ENCODE assay signal across 10 cellular contexts in genomic region chr10:43403911-43404674, GRCh38. TPM values are rescaled to one million over a fixed set of nuclear protein-coding genes. Genes with fewer than 3 reads are reported as not detected.
DNase-seq lines count a peak whose midpoint lies in the region; ATAC-seq, FAIRE-seq and TF ChIP-seq lines count a peak whose summit lies in the region.
"Had no signal": no experiment of that assay in that cellular context is flagged by ENCODE, and none has a peak within 500 bp of the region (broad histone marks: within the 10 kb centered on the region; RNA-seq: fewer than 3 reads in every experiment).

No MANE protein-coding gene starts in this region.

- no peak overlapping the region for H2AFZ ChIP-seq in Loucy (ENCODE audit: low read length)
- no peak overlapping the region for H2AFZ ChIP-seq in K562 (ENCODE audit: low read depth, low read length)

- H3K9me2 ChIP-seq in Loucy (replicated peaks; ENCODE audit: low read depth, low read length): no peaks in the 10 kb centered on the region

- H3K4me3 Mint-ChIP-seq in osteocyte (ENCODE audit: unreplicated experiment): no peak overlapping the region

- H3K27me3 Mint-ChIP-seq in osteocyte (ENCODE audit: unreplicated experiment): no peaks in the 10 kb centered on the region

- no peak for TF ChIP-seq RAD21 in K562 (CRISPR knock-in tag; conservative IDR thresholded peaks at IDR 0.05 in 1 of 2, IDR thresholded peaks at IDR 0.05 in 1 of 2)

- no peak for TF ChIP-seq CTCF in Loucy (conservative IDR thresholded peaks at IDR 0.05; ENCODE audit: low read length)
- TF ChIP-seq CTCF in K562 (IDR thresholded peaks at IDR 0.05 in 2 of 3, conservative IDR thresholded peaks at IDR 0.05 in 1 of 3; ENCODE audit: insufficient read depth in 2 of 3, low read depth in 1 of 3, low read length in 3 of 3): no peak
- TF ChIP-seq CTCF in osteocyte (IDR thresholded peaks at IDR 0.05): no peak
- TF ChIP-seq CTCF in tibial artery (IDR thresholded peaks at IDR 0.05): no peak

- peaks cover 3% of the 10 kb centered on the region; the same call in 1 of the 2 replicates for H3F3A ChIP-seq in Loucy (ENCODE audit: low read depth)

- H3K4me1 ChIP-seq in Loucy (ENCODE audit: insufficient read depth, low read length, poor library complexity, severe bottlenecking): peaks cover 63% of the 10 kb centered on the region
- H3K4me1 ChIP-seq in K562 (replicated peaks in 1 of 2; ENCODE audit: control insufficient read depth in 2 of 2, insufficient read depth in 2 of 2, low read length in 2 of 2): peaks cover 41 to 51% of the 10 kb centered on the region in 2 experiments
- H3K4me1 ChIP-seq in tibial artery: peaks cover 0 to 78% (median 56%) of the 10 kb centered on the region in 4 donors

- H3K9me1 ChIP-seq in K562 (ENCODE audit: control insufficient read depth, insufficient read depth, low read length): peaks cover 4% of the 10 kb centered on the region

- ATAC-seq in K562: no peak

- H3K27ac ChIP-seq in K562 (ENCODE audit: extremely low read depth, low read depth, low read length) (peak overlapping the region; percentile 54), tibial artery (no peak overlapping the region)

- POLR2A ChIA-PET in K562 (lab: Yijun Ruan, JAX): interaction anchor here (0.5 to 1.7 kb wide), 7 partner anchors 10 to 48 kb away, joined by 3 to 6 read pairs (median 4); partner anchors contain the start of gene ZNF487

- H4K20me1 ChIP-seq in Loucy (ENCODE audit: insufficient read depth, low read length, poor library complexity, severe bottlenecking) (peaks cover 91% of the 10 kb centered on the region), K562 (replicated peaks; ENCODE audit: control insufficient read depth, insufficient read depth, low read length) (peaks cover 70% of the 10 kb centered on the region)

- H3K27me3 ChIP-seq in Loucy (ENCODE audit: insufficient read depth, low read length, poor library complexity, severe bottlenecking) (peaks cover 3% of the 10 kb centered on the region), K562 (ENCODE audit: control insufficient read depth in 2 of 2, insufficient read depth in 2 of 2, low read length in 2 of 2) (no peaks in the 10 kb centered on the region), tibial artery (no peaks in the 10 kb centered on the region)

- 10% methylated on average over 13 of the region's 13 CpGs for WGBS in K562 (ENCODE audit: insufficient coverage, low coverage, missing lambda C conversion rate)

- DNase-seq in EL (peak; percentile 40), K562 (ENCODE audit: extremely low read depth in 1 of 4, low spot score in 3 of 4) (peak in 1 of 4 experiments; percentile 12), osteocyte (ENCODE audit: extremely low spot score, unreplicated experiment) (no peak), NCI-H446 (lab: John Stamatoyannopoulos, UW) (no peak), SW 1271 (lab: John Stamatoyannopoulos, UW) (no peak), tibial artery (no peak), RKO (ENCODE audit: low spot score) (no peak)
- DNase-seq: foreskin melanocyte had no signal

- no TSS peak for BruUV-seq in K562 (replicated peaks; lab: Mats Ljungman, UMichigan)

- H3K79me2 ChIP-seq in Loucy (ENCODE audit: insufficient read depth, low read length) (peaks cover 97% of the 10 kb centered on the region), K562 (ENCODE audit: control insufficient read depth, insufficient read depth, low read length) (peaks cover 99% of the 10 kb centered on the region)

- no peaks in the 10 kb centered on the region for H3K9me3 ChIP-seq in Loucy (ENCODE audit: insufficient read depth, low read depth, low read length)
- H3K9me3 ChIP-seq in K562 (replicated peaks; ENCODE audit: control insufficient read depth, insufficient read depth, low read depth, low read length): no peaks in the 10 kb centered on the region
- no peaks in the 10 kb centered on the region for H3K9me3 ChIP-seq in tibial artery

- H3K9me3 Mint-ChIP-seq in osteocyte (ENCODE audit: unreplicated experiment): no peaks in the 10 kb centered on the region

- CTCF ChIA-PET in K562 (lab: Yijun Ruan, JAX; ENCODE audit: low intra/inter-chr PET ratio): no interaction called here

- H3K9ac ChIP-seq in Loucy (ENCODE audit: low read depth, low read length, poor library complexity, severe bottlenecking): peak overlapping the region; percentile 94
- H3K9ac ChIP-seq in K562 (ENCODE audit: insufficient read depth in 1 of 2, low read depth in 2 of 2, low read length in 2 of 2): peak overlapping the region; percentile 83 to 91

- in situ Hi-C loops in K562 (cut with MboI): no loop called here

- peaks cover 66% of the 10 kb centered on the region for H3K4me1 Mint-ChIP-seq in osteocyte (ENCODE audit: unreplicated experiment)

- no peak for FAIRE-seq in K562 (lab: Jason Lieb, UNC)

- H3K27ac Mint-ChIP-seq in osteocyte (ENCODE audit: unreplicated experiment): peak overlapping the region; percentile 27

- TF ChIP-seq POLR2A in K562 (conservative IDR thresholded peaks at IDR 0.05): no peak; the same call in 1 of the 2 replicates

- H3K36me3 ChIP-seq in Loucy (ENCODE audit: insufficient read depth, low read length) (peaks cover 15% of the 10 kb centered on the region), K562 (ENCODE audit: control insufficient read depth, insufficient read depth, low read length) (peaks cover 68% of the 10 kb centered on the region), tibial artery (peaks cover 0 to 12% (median 0%) of the 10 kb centered on the region in 3 donors)

- no peak for TF ChIP-seq EP300 in K562 (IDR thresholded peaks at IDR 0.05; ENCODE audit: low read length)

- H3K4me3 ChIP-seq in Loucy (ENCODE audit: low read length, poor library complexity, severe bottlenecking) (peak overlapping the region; percentile 98), K562 (peak overlapping the region; percentile 82), tibial artery (no peak overlapping the region)

- H3K4me2 ChIP-seq in Loucy (ENCODE audit: low read depth, low read length, poor library complexity, severe bottlenecking) (peak overlapping the region; percentile 91), K562 (ENCODE audit: insufficient read depth, low read length) (peak overlapping the region; percentile 84)

- intact Hi-C loops in K562 (cut with micrococcal nuclease) (no loop called here), tibial artery (cut with DNase I; ENCODE audit: low total_unique reads) (no loop called here)

- peaks cover 13% of the 10 kb centered on the region for H3K36me3 Mint-ChIP-seq in osteocyte (ENCODE audit: unreplicated experiment)

RNA-seq across cellular contexts. Expression of gene HNRNPF, which starts 4.9 kb away (rescaled TPM):
- 85.6 and 109 TPM in 2 replicates for total RNA-seq in K562 (2011; cell fraction: chromatin; rRNA removed; ENCODE audit: low replicate concordance)
- 72.0 and 75.3 TPM in 2 replicates for total RNA-seq in K562 (2011; cell fraction: nucleolus; rRNA removed)
- total RNA-seq in K562 (2011; cell fraction: nucleoplasm; rRNA removed): 72.8 and 78.1 TPM in 2 replicates
- total RNA-seq in K562 (2014; rRNA removed) (475 and 482 TPM in 2 replicates), K562 (2014; rRNA removed; fragmentation: Illumina TruSeq; extraction: Trizol) (350 and 367 TPM in 2 replicates), K562 (2015; rRNA removed; fragmentation: Illumina TruSeq; extraction: Trizol) (425 and 438 TPM in 2 replicates), K562 (2021) (436 and 489 TPM in 2 replicates), osteocyte (189 and 200 TPM in 2 replicates)
- polyA plus RNA-seq in K562 (2011; rRNA removed) (331 and 341 TPM in 2 replicates), K562 (2014; fragmentation: Illumina TruSeq; extraction: Trizol) (450 and 461 TPM in 2 replicates), K562 (2014; fragmentation: Nextera tagmentation; extraction: Ambion mirVana) (100 to 1,000 TPM; 192 to 289 TPM), K562 (2014; rRNA removed) (390 and 416 TPM in 2 replicates)
- 281 and 294 TPM in 2 replicates for polyA plus RNA-seq in K562 (2011; cell fraction: cytosol; rRNA removed)
- 122 and 160 TPM in 2 replicates for polyA plus RNA-seq in K562 (2011; cell fraction: nucleus; rRNA removed)
- polyA plus RNA-seq in K562 (2012): 322 and 499 TPM in 2 replicates
- polyA minus RNA-seq in K562 (2011; rRNA and poly(A)+ RNA removed): 441 and 450 TPM in 2 replicates
- polyA minus RNA-seq in K562 (2011; cell fraction: cytosol; rRNA and poly(A)+ RNA removed): 190 and 194 TPM in 2 replicates
- polyA minus RNA-seq in K562 (2011; cell fraction: nucleus; rRNA and poly(A)+ RNA removed): 39.4 and 62.3 TPM in 2 replicates

RNA-seq across cellular contexts. Expression of gene FXYD4, which starts 32.7 kb away (rescaled TPM):
- total RNA-seq in K562 (2011; cell fraction: chromatin; rRNA removed; ENCODE audit: low replicate concordance): not detected in 2 replicates
- not detected in 2 replicates for total RNA-seq in K562 (2011; cell fraction: nucleolus; rRNA removed)
- total RNA-seq in K562 (2011; cell fraction: nucleoplasm; rRNA removed): not detected in 2 replicates
- total RNA-seq in K562 (2014; rRNA removed) (not detected in 2 replicates), K562 (2014; rRNA removed; fragmentation: Illumina TruSeq; extraction: Trizol) (not detected in 2 replicates), K562 (2015; rRNA removed; fragmentation: Illumina TruSeq; extraction: Trizol) (not detected in 2 replicates), K562 (2021) (not detected in 2 replicates), osteocyte (not detected in 2 replicates)
- polyA plus RNA-seq in K562 (2011; rRNA removed) (not detected in 2 replicates), K562 (2014; fragmentation: Illumina TruSeq; extraction: Trizol) (not detected in 2 replicates), K562 (2014; fragmentation: Nextera tagmentation; extraction: Ambion mirVana) (not detected), K562 (2014; rRNA removed) (0.94 TPM in 1 of 2 replicates, not detected in the other)
- polyA plus RNA-seq in K562 (2011; cell fraction: cytosol; rRNA removed): 0.07 TPM in 1 of 2 replicates, not detected in the other
- polyA plus RNA-seq in K562 (2011; cell fraction: nucleus; rRNA removed): not detected in 2 replicates
- polyA plus RNA-seq in K562 (2012): 0.37 TPM in 1 of 2 replicates, not detected in the other
- polyA minus RNA-seq in K562 (2011; rRNA and poly(A)+ RNA removed): not detected in 2 replicates
- polyA minus RNA-seq in K562 (2011; cell fraction: cytosol; rRNA and poly(A)+ RNA removed): not detected in 2 replicates
- not detected in 2 replicates for polyA minus RNA-seq in K562 (2011; cell fraction: nucleus; rRNA and poly(A)+ RNA removed)
- total RNA-seq: H4 had no signal

RNA-seq across cellular contexts. Expression of gene ZNF487, which starts 32.8 kb away (rescaled TPM):
- total RNA-seq in K562 (2011; cell fraction: chromatin; rRNA removed; ENCODE audit: low replicate concordance): 4.8 and 7.6 TPM in 2 replicates
- 4.8 and 5.1 TPM in 2 replicates for total RNA-seq in K562 (2011; cell fraction: nucleolus; rRNA removed)
- total RNA-seq in K562 (2011; cell fraction: nucleoplasm; rRNA removed): 5.8 and 8.5 TPM in 2 replicates
- total RNA-seq in K562 (2014; rRNA removed) (2.7 and 3.2 TPM in 2 replicates), K562 (2014; rRNA removed; fragmentation: Illumina TruSeq; extraction: Trizol) (4.1 and 4.3 TPM in 2 replicates), K562 (2015; rRNA removed; fragmentation: Illumina TruSeq; extraction: Trizol) (3.7 and 4.3 TPM in 2 replicates), K562 (2021) (1.9 and 3.5 TPM in 2 replicates), osteocyte (3.6 and 6.3 TPM in 2 replicates)
- polyA plus RNA-seq in K562 (2011; rRNA removed) (5.5 and 5.9 TPM in 2 replicates), K562 (2014; fragmentation: Illumina TruSeq; extraction: Trizol) (4.1 and 4.2 TPM in 2 replicates), K562 (2014; fragmentation: Nextera tagmentation; extraction: Ambion mirVana) (1 to 10 TPM; 6.1 to 6.5 TPM), K562 (2014; rRNA removed) (3.2 and 3.7 TPM in 2 replicates)
- polyA plus RNA-seq in K562 (2011; cell fraction: cytosol; rRNA removed): 4.7 and 4.9 TPM in 2 replicates
- 2.3 and 3.1 TPM in 2 replicates for polyA plus RNA-seq in K562 (2011; cell fraction: nucleus; rRNA removed)
- 2.6 and 6.6 TPM in 2 replicates for polyA plus RNA-seq in K562 (2012)
- polyA minus RNA-seq in K562 (2011; rRNA and poly(A)+ RNA removed): 1.4 and 1.7 TPM in 2 replicates
- polyA minus RNA-seq in K562 (2011; cell fraction: cytosol; rRNA and poly(A)+ RNA removed): 1.3 and 1.7 TPM in 2 replicates
- 1.3 and 2.7 TPM in 2 replicates for polyA minus RNA-seq in K562 (2011; cell fraction: nucleus; rRNA and poly(A)+ RNA removed)

Comparison
In these comparisons a context has a peak if more than half of its experiments do, and no peak if none do; other contexts are left out.
1. H3K4me3 ChIP-seq: peak in Loucy (single experiment) and K562 (single experiment); none in tibial artery (0 of 2).